In the genomic region with DNA sequence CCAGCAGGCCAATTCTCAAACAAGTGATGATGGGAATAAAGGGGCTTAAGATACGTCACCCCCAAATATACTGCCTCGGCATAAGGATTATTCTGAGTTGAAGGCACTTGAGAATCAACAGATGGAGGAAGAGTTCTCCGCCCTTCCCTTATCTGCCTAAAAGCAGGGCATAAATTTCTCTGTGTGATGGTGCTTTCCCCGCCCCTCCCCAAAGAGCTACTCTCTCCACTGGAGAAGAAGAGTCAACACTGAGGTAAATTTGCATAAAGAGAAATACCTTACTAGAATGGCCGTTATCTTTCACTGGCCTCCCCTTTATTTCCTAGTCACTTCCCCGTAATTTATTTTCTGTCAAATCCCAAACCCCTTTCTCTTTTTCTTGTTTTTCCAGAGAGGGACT, we compare ENCODE assay signal across 1 cellular context.
A peak's percentile ranks its signal among the peaks of the same experiment; 100 is the strongest.
TF ChIP-seq lines count a peak whose summit lies in the region.

No MANE protein-coding gene starts in this region.

TF ChIP-seq in K562, 482 proteins besides CTCF, POLR2A, EP300 and RAD21 (continued from another document):
- no peak for TF ChIP-seq NR2C2 (CRISPR knock-in tag; IDR thresholded peaks at IDR 0.05)
- TF ChIP-seq NR2C2 (tag; IDR thresholded peaks at IDR 0.05): no peak
- 0 out of 2 replicates have a peak, but pooled peaks have one; percentile 27 for TF ChIP-seq MAFG (tag; conservative IDR thresholded peaks at IDR 0.05)
- peak in 1 of 2 experiments; percentile 48; a peak in 1 of 4 replicates for TF ChIP-seq RCOR1 (IDR thresholded peaks at IDR 0.05; ENCODE audit: borderline replicate concordance in 1 of 2, low read depth in 2 of 2, low read length in 2 of 2)
- no peak for TF ChIP-seq STAG1 (CRISPR knock-in tag; IDR thresholded peaks at IDR 0.05; ENCODE audit: borderline replicate concordance)
- peak; percentile 88 for TF ChIP-seq PKNOX1 (IDR thresholded peaks at IDR 0.05)
- TF ChIP-seq PTBP1 (IDR thresholded peaks at IDR 0.05; ENCODE audit: low read depth, low read length): no peak
- TF ChIP-seq POLR3G (IDR thresholded peaks at IDR 0.05; ENCODE audit: extremely low read depth, insufficient read length, insufficient replicate concordance): no peak
- TF ChIP-seq ZNF12 (CRISPR knock-in tag; IDR thresholded peaks at IDR 0.05): no peak
- TF ChIP-seq SMAD1 (IDR thresholded peaks at IDR 0.05; ENCODE audit: low read depth, low read length, partially characterized antibody): no peak
- TF ChIP-seq ZNF561 (CRISPR knock-in tag; conservative IDR thresholded peaks at IDR 0.05): no peak
- TF ChIP-seq HMGN3 (IDR thresholded peaks at IDR 0.05; ENCODE audit: borderline replicate concordance, extremely low read depth, insufficient read length, low read depth, low read length): no peak
- TF ChIP-seq ESRRA (IDR thresholded peaks at IDR 0.05; ENCODE audit: borderline replicate concordance, low read depth): no peak
- TF ChIP-seq KDM5B (IDR thresholded peaks at IDR 0.05; ENCODE audit: insufficient replicate concordance, low read depth, low read length): no peak
- peak; percentile 38; the same call in 1 of the 2 replicates for TF ChIP-seq DPF2 (IDR thresholded peaks at IDR 0.05)
- TF ChIP-seq LCOR (CRISPR knock-in tag; IDR thresholded peaks at IDR 0.05): no peak
- no peak for TF ChIP-seq SRSF7 (optimal IDR thresholded peaks at IDR 0.05; ENCODE audit: low read depth, low read length)
- TF ChIP-seq NFYB (IDR thresholded peaks at IDR 0.05; ENCODE audit: extremely low read depth, insufficient read length): no peak
- no peak for TF ChIP-seq MTF1 (CRISPR knock-in tag; IDR thresholded peaks at IDR 0.05; ENCODE audit: borderline replicate concordance)
- TF ChIP-seq ZNF212 (CRISPR knock-in tag; IDR thresholded peaks at IDR 0.05): no peak
- no peak for TF ChIP-seq TAF15 (IDR thresholded peaks at IDR 0.05; ENCODE audit: low read depth, low read length)
- no peak for TF ChIP-seq ZNF146 (CRISPR knock-in tag; IDR thresholded peaks at IDR 0.05; ENCODE audit: unreplicated experiment)
- TF ChIP-seq, protein P1, sequence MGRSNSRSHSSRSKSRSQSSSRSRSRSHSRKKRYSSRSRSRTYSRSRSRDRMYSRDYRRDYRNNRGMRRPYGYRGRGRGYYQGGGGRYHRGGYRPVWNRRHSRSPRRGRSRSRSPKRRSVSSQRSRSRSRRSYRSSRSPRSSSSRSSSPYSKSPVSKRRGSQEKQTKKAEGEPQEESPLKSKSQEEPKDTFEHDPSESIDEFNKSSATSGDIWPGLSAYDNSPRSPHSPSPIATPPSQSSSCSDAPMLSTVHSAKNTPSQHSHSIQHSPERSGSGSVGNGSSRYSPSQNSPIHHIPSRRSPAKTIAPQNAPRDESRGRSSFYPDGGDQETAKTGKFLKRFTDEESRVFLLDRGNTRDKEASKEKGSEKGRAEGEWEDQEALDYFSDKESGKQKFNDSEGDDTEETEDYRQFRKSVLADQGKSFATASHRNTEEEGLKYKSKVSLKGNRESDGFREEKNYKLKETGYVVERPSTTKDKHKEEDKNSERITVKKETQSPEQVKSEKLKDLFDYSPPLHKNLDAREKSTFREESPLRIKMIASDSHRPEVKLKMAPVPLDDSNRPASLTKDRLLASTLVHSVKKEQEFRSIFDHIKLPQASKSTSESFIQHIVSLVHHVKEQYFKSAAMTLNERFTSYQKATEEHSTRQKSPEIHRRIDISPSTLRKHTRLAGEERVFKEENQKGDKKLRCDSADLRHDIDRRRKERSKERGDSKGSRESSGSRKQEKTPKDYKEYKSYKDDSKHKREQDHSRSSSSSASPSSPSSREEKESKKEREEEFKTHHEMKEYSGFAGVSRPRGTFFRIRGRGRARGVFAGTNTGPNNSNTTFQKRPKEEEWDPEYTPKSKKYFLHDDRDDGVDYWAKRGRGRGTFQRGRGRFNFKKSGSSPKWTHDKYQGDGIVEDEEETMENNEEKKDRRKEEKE (IDR thresholded peaks at IDR 0.05; ENCODE audit: borderline replicate concordance in 1 of 2, control insufficient read depth in 1 of 2, low read depth in 2 of 2, low read length in 1 of 2): no peak
- TF ChIP-seq, protein P2, sequence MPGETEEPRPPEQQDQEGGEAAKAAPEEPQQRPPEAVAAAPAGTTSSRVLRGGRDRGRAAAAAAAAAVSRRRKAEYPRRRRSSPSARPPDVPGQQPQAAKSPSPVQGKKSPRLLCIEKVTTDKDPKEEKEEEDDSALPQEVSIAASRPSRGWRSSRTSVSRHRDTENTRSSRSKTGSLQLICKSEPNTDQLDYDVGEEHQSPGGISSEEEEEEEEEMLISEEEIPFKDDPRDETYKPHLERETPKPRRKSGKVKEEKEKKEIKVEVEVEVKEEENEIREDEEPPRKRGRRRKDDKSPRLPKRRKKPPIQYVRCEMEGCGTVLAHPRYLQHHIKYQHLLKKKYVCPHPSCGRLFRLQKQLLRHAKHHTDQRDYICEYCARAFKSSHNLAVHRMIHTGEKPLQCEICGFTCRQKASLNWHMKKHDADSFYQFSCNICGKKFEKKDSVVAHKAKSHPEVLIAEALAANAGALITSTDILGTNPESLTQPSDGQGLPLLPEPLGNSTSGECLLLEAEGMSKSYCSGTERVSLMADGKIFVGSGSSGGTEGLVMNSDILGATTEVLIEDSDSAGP (CRISPR knock-in tag; IDR thresholded peaks at IDR 0.05): no peak
- 0 out of 2 replicates have a peak, but pooled peaks have one; percentile 38 for TF ChIP-seq ZNF263 (CRISPR knock-in tag; IDR thresholded peaks at IDR 0.05; ENCODE audit: borderline replicate concordance)
- TF ChIP-seq, protein P3, sequence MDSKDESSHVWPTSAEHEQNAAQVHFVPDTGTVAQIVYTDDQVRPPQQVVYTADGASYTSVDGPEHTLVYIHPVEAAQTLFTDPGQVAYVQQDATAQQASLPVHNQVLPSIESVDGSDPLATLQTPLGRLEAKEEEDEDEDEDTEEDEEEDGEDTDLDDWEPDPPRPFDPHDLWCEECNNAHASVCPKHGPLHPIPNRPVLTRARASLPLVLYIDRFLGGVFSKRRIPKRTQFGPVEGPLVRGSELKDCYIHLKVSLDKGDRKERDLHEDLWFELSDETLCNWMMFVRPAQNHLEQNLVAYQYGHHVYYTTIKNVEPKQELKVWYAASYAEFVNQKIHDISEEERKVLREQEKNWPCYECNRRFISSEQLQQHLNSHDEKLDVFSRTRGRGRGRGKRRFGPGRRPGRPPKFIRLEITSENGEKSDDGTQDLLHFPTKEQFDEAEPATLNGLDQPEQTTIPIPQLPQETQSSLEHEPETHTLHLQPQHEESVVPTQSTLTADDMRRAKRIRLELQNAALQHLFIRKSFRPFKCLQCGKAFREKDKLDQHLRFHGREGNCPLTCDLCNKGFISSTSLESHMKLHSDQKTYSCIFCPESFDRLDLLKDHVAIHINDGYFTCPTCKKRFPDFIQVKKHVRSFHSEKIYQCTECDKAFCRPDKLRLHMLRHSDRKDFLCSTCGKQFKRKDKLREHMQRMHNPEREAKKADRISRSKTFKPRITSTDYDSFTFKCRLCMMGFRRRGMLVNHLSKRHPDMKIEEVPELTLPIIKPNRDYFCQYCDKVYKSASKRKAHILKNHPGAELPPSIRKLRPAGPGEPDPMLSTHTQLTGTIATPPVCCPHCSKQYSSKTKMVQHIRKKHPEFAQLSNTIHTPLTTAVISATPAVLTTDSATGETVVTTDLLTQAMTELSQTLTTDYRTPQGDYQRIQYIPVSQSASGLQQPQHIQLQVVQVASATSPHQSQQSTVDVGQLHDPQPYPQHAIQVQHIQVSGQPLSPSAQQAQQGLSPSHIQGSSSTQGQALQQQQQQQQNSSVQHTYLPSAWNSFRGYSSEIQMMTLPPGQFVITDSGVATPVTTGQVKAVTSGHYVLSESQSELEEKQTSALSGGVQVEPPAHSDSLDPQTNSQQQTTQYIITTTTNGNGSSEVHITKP (IDR thresholded peaks at IDR 0.05; ENCODE audit: partially characterized antibody): no peak
- peak; percentile 65 for TF ChIP-seq CTBP1 (IDR thresholded peaks at IDR 0.05; ENCODE audit: borderline replicate concordance)
- no peak for TF ChIP-seq CREB5 (CRISPR knock-in tag; IDR thresholded peaks at IDR 0.05)
- TF ChIP-seq ZNF232 (CRISPR knock-in tag; IDR thresholded peaks at IDR 0.05): no peak
- TF ChIP-seq MEIS2 (IDR thresholded peaks at IDR 0.05; ENCODE audit: partially characterized antibody): peak; percentile 91
- TF ChIP-seq KLF16 (IDR thresholded peaks at IDR 0.05): no peak
- no peak for TF ChIP-seq SMARCB1 (IDR thresholded peaks at IDR 0.05; ENCODE audit: insufficient read length, low read depth)
- no peak for TF ChIP-seq ELF2 (CRISPR knock-in tag; IDR thresholded peaks at IDR 0.05)
- no peak for TF ChIP-seq ZNF282 (CRISPR knock-in tag; IDR thresholded peaks at IDR 0.05)
- TF ChIP-seq HNRNPUL1 (IDR thresholded peaks at IDR 0.05; ENCODE audit: low read length): no peak
- no peak for TF ChIP-seq CXXC5 (CRISPR knock-in tag; IDR thresholded peaks at IDR 0.05)
- TF ChIP-seq RFX7 (CRISPR knock-in tag; IDR thresholded peaks at IDR 0.05): no peak
- TF ChIP-seq ZBTB17 (CRISPR knock-in tag; IDR thresholded peaks at IDR 0.05): no peak
- no peak for TF ChIP-seq NCOR1 (IDR thresholded peaks at IDR 0.05)
- no peak for TF ChIP-seq BRF1 (IDR thresholded peaks at IDR 0.05; ENCODE audit: borderline replicate concordance, extremely low read depth, insufficient read length)
- no peak for TF ChIP-seq IRF2 (CRISPR knock-in tag; IDR thresholded peaks at IDR 0.05)
- no peak for TF ChIP-seq RAD51 (IDR thresholded peaks at IDR 0.05; ENCODE audit: borderline replicate concordance, low read depth)
- TF ChIP-seq ARID3B (CRISPR knock-in tag; IDR thresholded peaks at IDR 0.05; ENCODE audit: borderline replicate concordance): no peak
- no peak for TF ChIP-seq ZNF717 (CRISPR knock-in tag; IDR thresholded peaks at IDR 0.05)
- no peak for TF ChIP-seq HDGF (IDR thresholded peaks at IDR 0.05)
- no peak for TF ChIP-seq GABPB2 (CRISPR knock-in tag; conservative IDR thresholded peaks at IDR 0.05)
- TF ChIP-seq ZSCAN29 (IDR thresholded peaks at IDR 0.05): no peak
- TF ChIP-seq, protein P4, sequence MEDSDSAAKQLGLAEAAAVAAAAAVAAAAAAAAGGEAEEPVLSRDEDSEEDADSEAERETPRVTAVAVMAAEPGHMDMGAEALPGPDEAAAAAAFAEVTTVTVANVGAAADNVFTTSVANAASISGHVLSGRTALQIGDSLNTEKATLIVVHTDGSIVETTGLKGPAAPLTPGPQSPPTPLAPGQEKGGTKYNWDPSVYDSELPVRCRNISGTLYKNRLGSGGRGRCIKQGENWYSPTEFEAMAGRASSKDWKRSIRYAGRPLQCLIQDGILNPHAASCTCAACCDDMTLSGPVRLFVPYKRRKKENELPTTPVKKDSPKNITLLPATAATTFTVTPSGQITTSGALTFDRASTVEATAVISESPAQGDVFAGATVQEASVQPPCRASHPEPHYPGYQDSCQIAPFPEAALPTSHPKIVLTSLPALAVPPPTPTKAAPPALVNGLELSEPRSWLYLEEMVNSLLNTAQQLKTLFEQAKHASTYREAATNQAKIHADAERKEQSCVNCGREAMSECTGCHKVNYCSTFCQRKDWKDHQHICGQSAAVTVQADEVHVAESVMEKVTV (CRISPR knock-in tag; IDR thresholded peaks at IDR 0.05): no peak
- TF ChIP-seq TAL1 (IDR thresholded peaks at IDR 0.05): peak; percentile 48
- 0 out of 2 replicates have a peak, but pooled peaks have one; percentile 12 for TF ChIP-seq ATF7 (IDR thresholded peaks at IDR 0.05)
- no peak for TF ChIP-seq MEF2D (tag; conservative IDR thresholded peaks at IDR 0.05; ENCODE audit: low read depth)
- peak; percentile 26 for TF ChIP-seq TCF3 (CRISPR knock-in tag; IDR thresholded peaks at IDR 0.05)
- no peak for TF ChIP-seq ZHX1 (conservative IDR thresholded peaks at IDR 0.05; ENCODE audit: low read length)
- TF ChIP-seq NFE2L1 (tag; IDR thresholded peaks at IDR 0.05; ENCODE audit: borderline replicate concordance, low read depth): no peak
